In genomic region chr17:32361270-32361669, GRCh38 we compare ENCODE assay signal across 20 cellular contexts. TPM values are rescaled to one million over a fixed set of nuclear protein-coding genes. Genes with fewer than 3 reads are reported as not detected.
DNase-seq lines count a peak whose midpoint lies in the region; ATAC-seq lines count a peak whose summit lies in the region.
"Had no signal": no experiment of that assay in that cellular context is flagged by ENCODE, and none has a peak within 500 bp of the region (broad histone marks: within the 10 kb centered on the region; RNA-seq: fewer than 3 reads in every experiment).

No MANE protein-coding gene starts in this region.

- peaks cover 31% of the 10 kb centered on the region for H4K20me1 ChIP-seq in GM23248 (ENCODE audit: insufficient read depth)

- H3K79me2 ChIP-seq in GM23248 (ENCODE audit: insufficient read depth), result peaks cover 100% of the 10 kb centered on the region

- H3F3A ChIP-seq in GM23248 (ENCODE audit: insufficient read depth), result peaks cover 23% of the 10 kb centered on the region

- no peak for ATAC-seq in esophagus mucosa
- ATAC-seq: PC-3 had no signal

- no peaks in the 10 kb centered on the region for H3K9me2 ChIP-seq in GM23248 (ENCODE audit: insufficient read depth)

- no peak overlapping the region for H3K4me2 ChIP-seq in GM23248 (ENCODE audit: unreplicated experiment)

- H2AFZ ChIP-seq in GM23248, result no peak overlapping the region

- H3K4me3 Mint-ChIP-seq in activated T-cell treated with anti-CD3 and anti-CD28 coated beads, Interleukin-2, amount 50 U/mL, for 24 hours, result no peak overlapping the region
- H3K4me3 Mint-ChIP-seq: CD8-positive, alpha-beta memory T cell had no signal

- H3K27me3 Mint-ChIP-seq in activated T-cell treated with anti-CD3 and anti-CD28 coated beads, Interleukin-2, amount 50 U/mL, for 24 hours, result no peaks in the 10 kb centered on the region
- H3K27me3 Mint-ChIP-seq: CD8-positive, alpha-beta memory T cell had no signal

- H3K9me3 ChIP-seq in GM23248 (ENCODE audit: low read depth) (no peaks in the 10 kb centered on the region), SK-N-MC (ENCODE audit: low read depth, low read length) (no peaks in the 10 kb centered on the region)
- H3K9me3 ChIP-seq: MG63 had no signal

- H3K4me3 ChIP-seq in GM23248 (no peak overlapping the region), SK-N-MC (no peak overlapping the region)
- H3K4me3 ChIP-seq: MG63 had no signal

- peaks cover 58% of the 10 kb centered on the region for H3K4me1 Mint-ChIP-seq in activated T-cell treated with anti-CD3 and anti-CD28 coated beads, Interleukin-2, amount 50 U/mL, for 24 hours (ENCODE audit: low read depth)

- H3K27me3 ChIP-seq in GM23248 (replicated peaks; ENCODE audit: insufficient read depth), result no peaks in the 10 kb centered on the region
- H3K27me3 ChIP-seq: MG63 had no signal

- H3K36me3 Mint-ChIP-seq in activated T-cell treated with anti-CD3 and anti-CD28 coated beads, Interleukin-2, amount 50 U/mL, for 24 hours (ENCODE audit: low read depth), result peaks cover 94% of the 10 kb centered on the region

- H3K4me1 ChIP-seq in GM23248 (ENCODE audit: insufficient read depth), result peaks cover 4% of the 10 kb centered on the region; the same call in 1 of the 2 replicates

- H3K27ac ChIP-seq in GM23248 (no peak overlapping the region), SK-N-MC (peak overlapping the region; percentile 45), epithelial cell of prostate (peak overlapping the region; percentile 11)
- H3K27ac ChIP-seq: C4-2B had no signal

- 96 to 97% methylated on average over 1 of the region's 1 CpG for WGBS in GM23248 (ENCODE audit: low coverage in 1 of 2, low lambda C conversion rate in 2 of 2, missing lambda C conversion rate in 2 of 2), 2 experiments

- 0 out of 2 replicates have a peak overlapping the region, but pooled peaks have one; percentile 2 for H3K9ac ChIP-seq in GM23248
- no peak overlapping the region for H3K9ac ChIP-seq in SK-N-MC (ENCODE audit: insufficient read length)

- peaks cover 83% of the 10 kb centered on the region for H3K36me3 ChIP-seq in GM23248 (ENCODE audit: low read depth)
- peaks cover 92% of the 10 kb centered on the region for H3K36me3 ChIP-seq in SK-N-MC (ENCODE audit: insufficient read depth, low read length)

- no peaks in the 10 kb centered on the region for H3K9me3 Mint-ChIP-seq in activated T-cell treated with anti-CD3 and anti-CD28 coated beads, Interleukin-2, amount 50 U/mL, for 24 hours
- H3K9me3 Mint-ChIP-seq: CD8-positive, alpha-beta memory T cell had no signal

- peak overlapping the region; percentile 44 for H3K27ac Mint-ChIP-seq in activated T-cell treated with anti-CD3 and anti-CD28 coated beads, Interleukin-2, amount 50 U/mL, for 24 hours

- in situ Hi-C loops in GM23248 (cut with MboI), result no loop called here

- DNase-seq in activated T-cell treated with anti-CD3 and anti-CD28 coated beads, Interleukin-2, amount 50 U/mL, for 24 hours, result no peak
- DNase-seq in activated T-cell treated with anti-CD3 and anti-CD28 coated beads for 4 hours, result no peak
- DNase-seq in GM23248, result no peak
- DNase-seq in SK-N-MC (ENCODE audit: low read depth, low spot score), result no peak
- DNase-seq in epithelial cell of prostate (ENCODE audit: low read depth, low spot score), result no peak
- DNase-seq in NCI-H226, result no peak
- DNase-seq: Calu3; CD8-positive, alpha-beta memory T cell; DMS153; Kasumi-1; MG63; NCI-H1417; NCI-H187; NCI-H446 treated with DMSO at 0.1 percent for 48 hours; NCI-H526 treated with DMSO at 0.1 percent for 48 hours; PC-3; RPMI8226; SHP77 had no signal

RNA-seq across cellular contexts. Expression of gene ZNF207, which starts 11.3 kb away (rescaled TPM):
- total RNA-seq in GM23248 (2014; rRNA removed; shearing (Covaris generic)), result 93.1 and 113 TPM in 2 replicates
- polyA plus RNA-seq in GM23248 (2016; fragmentation: Nextera tagmentation; extraction: Ambion mirVana), result 96.8 and 99.5 TPM in 2 replicates
- total RNA-seq in esophagus mucosa, result 131 TPM

RNA-seq across cellular contexts. Expression of gene C17orf75, which starts 19.3 kb away (rescaled TPM):
- 11.1 and 18.5 TPM in 2 replicates for total RNA-seq in GM23248 (2014; rRNA removed; shearing (Covaris generic))
- polyA plus RNA-seq in GM23248 (2016; fragmentation: Nextera tagmentation; extraction: Ambion mirVana), result 14.7 and 17.0 TPM in 2 replicates
- total RNA-seq in esophagus mucosa, result 11.6 TPM
